Comparison of ENCODE assay signal across 8 cellular contexts in genomic region chr1:179228783-179229213, GRCh38. TPM values are rescaled to one million over a fixed set of nuclear protein-coding genes. Genes with fewer than 3 reads are reported as not detected.
DNase-seq lines count a peak whose midpoint lies in the region; ATAC-seq and TF ChIP-seq lines count a peak whose summit lies in the region.

No MANE protein-coding gene starts in this region.

- peak overlapping the region; percentile 94 for H3K4me3 ChIP-seq in PC-3 (ENCODE audit: low read length)
- H3K4me3 ChIP-seq in heart right ventricle, result peak overlapping the region; percentile 62 to 100 (median 98)

- POLR2A ChIA-PET in PC-3 (lab: Charles Lee; ENCODE audit: unreplicated experiment), result no interaction called here

- no peaks in the 10 kb centered on the region for H3K9me3 ChIP-seq in PC-3 (ENCODE audit: low read length)
- no peaks in the 10 kb centered on the region for H3K9me3 ChIP-seq in heart right ventricle

- TF ChIP-seq CTCF in PC-3 (conservative IDR thresholded peaks at IDR 0.05; ENCODE audit: low read depth, low read length) (no peak), heart right ventricle (IDR thresholded peaks at IDR 0.05) (no peak)

- H3K36me3 Mint-ChIP-seq in activated naive CD4-positive, alpha-beta T cell treated with anti-CD3 and anti-CD28 coated beads, Interleukin-2, amount 50 U/mL, for 24 hours, result peaks cover 4% of the 10 kb centered on the region

- CTCF ChIA-PET in PC-3 (lab: Charles Lee), result no interaction called here

- no peaks in the 10 kb centered on the region for H3K9me2 ChIP-seq in PC-3 (replicated peaks; ENCODE audit: low read length)

- H3K4me1 Mint-ChIP-seq in activated naive CD4-positive, alpha-beta T cell treated with anti-CD3 and anti-CD28 coated beads, Interleukin-2, amount 50 U/mL, for 24 hours, result peaks cover 40% of the 10 kb centered on the region

- H3K27ac ChIP-seq in PC-3 (ENCODE audit: low read length) (no peak overlapping the region), heart right ventricle (peak overlapping the region in 9 of 10 donors; percentile 72 to 90 (median 88))

- peak overlapping the region; percentile 86 for H3K9ac ChIP-seq in PC-3 (ENCODE audit: low read length)

- H3K36me3 ChIP-seq in PC-3 (ENCODE audit: low read depth, low read length) (no peaks in the 10 kb centered on the region), heart right ventricle (peaks cover 0 to 12% (median 0%) of the 10 kb centered on the region in 9 donors)

- intact Hi-C loops in PC-3 (cut with micrococcal nuclease) (no loop called here), heart right ventricle (cut with DNase I) (loop anchor here in 2 of 10 donors (10.0 kb wide), 2 partner anchors 114 to 136 kb away; partner anchors contain the start of gene AXDND1 (in 1 of the 2)), posterior cingulate gyrus (cut with DNase I) (loop anchor here (10.0 kb wide), 1 partner anchor 144 kb away; the partner anchor contains the start of gene TOR3A)

- no peaks in the 10 kb centered on the region for H3F3A ChIP-seq in PC-3 (ENCODE audit: low read length, unreplicated experiment)

- H3K4me3 Mint-ChIP-seq in activated naive CD4-positive, alpha-beta T cell treated with anti-CD3 and anti-CD28 coated beads, Interleukin-2, amount 50 U/mL, for 24 hours, result peak overlapping the region; percentile 86

- peak overlapping the region; percentile 53; the same call in 1 of the 2 replicates for H2AFZ ChIP-seq in PC-3 (ENCODE audit: low read length)

- BruUV-seq in PC-3 (replicated peaks; lab: Mats Ljungman, UMichigan), result no TSS peak

- ATAC-seq in GM18498 (IDR thresholded peaks at IDR 0.05; ENCODE audit: unreplicated experiment), result peak; percentile 24
- ATAC-seq in HG02970 (IDR thresholded peaks at IDR 0.05; ENCODE audit: low FRiP score, unreplicated experiment), result peak; percentile 13
- ATAC-seq in PC-3, result peak; percentile 28
- peak; percentile 66 to 83 (median 74) for ATAC-seq in heart right ventricle
- ATAC-seq in GM18858 (IDR thresholded peaks at IDR 0.05; ENCODE audit: unreplicated experiment), result no peak

- H3K79me2 ChIP-seq in PC-3 (ENCODE audit: low read length), result peaks cover 51% of the 10 kb centered on the region

- H3K4me1 ChIP-seq in PC-3 (ENCODE audit: insufficient read depth, low read length), result peaks cover 28% of the 10 kb centered on the region
- peaks cover 0 to 35% (median 21%) of the 10 kb centered on the region in 9 donors for H3K4me1 ChIP-seq in heart right ventricle

- H3K27me3 Mint-ChIP-seq in activated naive CD4-positive, alpha-beta T cell treated with anti-CD3 and anti-CD28 coated beads, Interleukin-2, amount 50 U/mL, for 24 hours, result no peaks in the 10 kb centered on the region

- 0 to 1% methylated on average over 19 of the region's 19 CpGs for WGBS in heart right ventricle, 2 donors

- H3K4me2 ChIP-seq in PC-3 (ENCODE audit: low read length), result peak overlapping the region; percentile 87

- H4K20me1 ChIP-seq in PC-3 (ENCODE audit: low read length), result no peaks in the 10 kb centered on the region; the same call in 1 of the 2 replicates

- DNase-seq in PC-3 (peak; percentile 6), heart right ventricle (peak; percentile 31 to 47), posterior cingulate gyrus (peak; percentile 14 to 92 (median 42))
- no peak for DNase-seq in effector CD4-positive, alpha-beta T cell

- peak overlapping the region; percentile 79 for H3K27ac Mint-ChIP-seq in activated naive CD4-positive, alpha-beta T cell treated with anti-CD3 and anti-CD28 coated beads, Interleukin-2, amount 50 U/mL, for 24 hours

- no peaks in the 10 kb centered on the region for H3K9me3 Mint-ChIP-seq in activated naive CD4-positive, alpha-beta T cell treated with anti-CD3 and anti-CD28 coated beads, Interleukin-2, amount 50 U/mL, for 24 hours

- H3K27me3 ChIP-seq in PC-3 (ENCODE audit: low read length) (no peaks in the 10 kb centered on the region), heart right ventricle (no peaks in the 10 kb centered on the region)

RNA-seq across cellular contexts. Expression of gene ABL2, which starts 0.7 kb away (rescaled TPM):
- 15.9 and 19.2 TPM in 2 replicates for total RNA-seq in PC-3 (2014; rRNA removed)
- total RNA-seq in heart right ventricle, result 10 to 100 TPM in 9 of 10 donors, 1 to 10 TPM in 1; 7.9 to 14.4 (median 11.3) TPM
- polyA plus RNA-seq in heart right ventricle, result 1 to 10 TPM; 2.5 TPM
